Comparison of ENCODE assay signal across 19 cellular contexts in genomic region chr4:7037425-7037824, GRCh38. TPM values are rescaled to one million over a fixed set of nuclear protein-coding genes. Genes with fewer than 3 reads are reported as not detected.
DNase-seq lines count a peak whose midpoint lies in the region; ATAC-seq and TF ChIP-seq lines count a peak whose summit lies in the region.
"Had no signal": no experiment of that assay in that cellular context is flagged by ENCODE, and none has a peak within 500 bp of the region (broad histone marks: within the 10 kb centered on the region; RNA-seq: fewer than 3 reads in every experiment).

No MANE protein-coding gene starts in this region.

- H3K4me3 Mint-ChIP-seq in CD4-positive, alpha-beta T cell: no peak overlapping the region
- H3K4me3 Mint-ChIP-seq in memory B cell: no peak overlapping the region
- H3K4me3 Mint-ChIP-seq: activated naive CD8-positive, alpha-beta T cell treated with anti-CD3 and anti-CD28 coated beads, Interleukin-2, amount 50 U/mL, for 24 hours; B cell; central memory CD8-positive, alpha-beta T cell; immature natural killer cell; stimulated activated memory B cell treated with anti-CD40 and anti-IgM and Interleukin-4, amounts not matched to agents 10 μg/mL and 1 μg/mL and 100 μg/mL, for 72 hours; T-cell had no signal

- DNase-seq in CD4-positive, alpha-beta T cell: no peak
- DNase-seq in GM13977 (ENCODE audit: low spot score) (no peak), WERI-Rb-1 (no peak), memory B cell (ENCODE audit: low spot score in 2 of 2) (no peak), medulla oblongata (ENCODE audit: extremely low spot score) (no peak), activated gamma-delta T cell (lab: John Stamatoyannopoulos, UW) (no peak), NCI-H2081 (lab: John Stamatoyannopoulos, UW) (no peak)
- DNase-seq: activated naive CD8-positive, alpha-beta T cell treated with anti-CD3 and anti-CD28 coated beads, Interleukin-2, amount 50 U/mL, for 24 hours; activated T-cell treated with anti-CD3 and anti-CD28 coated beads, Interleukin-2, amount 50 U/mL, for 1 hour; immature natural killer cell; mesendoderm; NCI-H146; nucleus accumbens; T-cell; upper lobe of right lung had no signal

- H3K27me3 ChIP-seq in CD4-positive, alpha-beta T cell (ENCODE audit: control insufficient read depth, insufficient read depth, low read length): no peaks in the 10 kb centered on the region
- no peaks in the 10 kb centered on the region for H3K27me3 ChIP-seq in WERI-Rb-1 (ENCODE audit: insufficient read depth, low read depth, severe bottlenecking)
- H3K27me3 ChIP-seq: upper lobe of right lung had no signal

- no peak overlapping the region for H3K27ac Mint-ChIP-seq in CD4-positive, alpha-beta T cell
- no peak overlapping the region for H3K27ac Mint-ChIP-seq in memory B cell
- H3K27ac Mint-ChIP-seq: activated naive CD8-positive, alpha-beta T cell treated with anti-CD3 and anti-CD28 coated beads, Interleukin-2, amount 50 U/mL, for 24 hours; B cell; immature natural killer cell; stimulated activated memory B cell treated with anti-CD40 and anti-IgM and Interleukin-4, amounts not matched to agents 10 μg/mL and 1 μg/mL and 100 μg/mL, for 72 hours had no signal

- in situ Hi-C loops in GM13977 (cut with MboI; ENCODE audit: low pct_unique_long_range_greater_than_20kb, low sequenced_read_pairs, unreplicated experiment): no loop called here

- CTCF ChIA-PET in CD4-positive, alpha-beta T cell (lab: Charles Lee): interaction anchor here (1.1 to 1.2 kb wide), 2 partner anchors 51 to 363 kb away, joined by 3 to 4 read pairs; no protein-coding TSS in a partner anchor

- POLR2A ChIA-PET in CD4-positive, alpha-beta T cell (lab: Charles Lee): no interaction called here

- ATAC-seq in CD4-positive, alpha-beta T cell (ENCODE audit: poor library complexity): peak; percentile 69
- ATAC-seq in memory B cell (ENCODE audit: low read depth) (peak; percentile 65), GM18517 (IDR thresholded peaks at IDR 0.05; ENCODE audit: unreplicated experiment) (no peak)
- ATAC-seq: activated naive CD8-positive, alpha-beta T cell treated with anti-CD3 and anti-CD28 coated beads, Interleukin-2, amount 50 U/mL, for 24 hours; stimulated activated memory B cell treated with anti-CD40 and anti-IgM and Interleukin-4, amounts not matched to agents 10 μg/mL and 1 μg/mL and 100 μg/mL, for 72 hours; upper lobe of right lung had no signal

- H3K27ac ChIP-seq in CD4-positive, alpha-beta T cell (ENCODE audit: low read depth, low read length): no peak overlapping the region
- no peak overlapping the region for H3K27ac ChIP-seq in WERI-Rb-1
- H3K27ac ChIP-seq: upper lobe of right lung had no signal

- H3K9me3 Mint-ChIP-seq in CD4-positive, alpha-beta T cell: no peaks in the 10 kb centered on the region
- H3K9me3 Mint-ChIP-seq in memory B cell: no peaks in the 10 kb centered on the region
- H3K9me3 Mint-ChIP-seq: activated naive CD8-positive, alpha-beta T cell treated with anti-CD3 and anti-CD28 coated beads, Interleukin-2, amount 50 U/mL, for 24 hours; central memory CD8-positive, alpha-beta T cell; immature natural killer cell; stimulated activated memory B cell treated with anti-CD40 and anti-IgM and Interleukin-4, amounts not matched to agents 10 μg/mL and 1 μg/mL and 100 μg/mL, for 72 hours; T-cell had no signal

- H3K27me3 Mint-ChIP-seq in CD4-positive, alpha-beta T cell: no peaks in the 10 kb centered on the region
- no peaks in the 10 kb centered on the region for H3K27me3 Mint-ChIP-seq in memory B cell
- H3K27me3 Mint-ChIP-seq: B cell; central memory CD8-positive, alpha-beta T cell; stimulated activated memory B cell treated with anti-CD40 and anti-IgM and Interleukin-4, amounts not matched to agents 10 μg/mL and 1 μg/mL and 100 μg/mL, for 72 hours; T-cell had no signal

- TF ChIP-seq CTCF in CD4-positive, alpha-beta T cell (IDR thresholded peaks at IDR 0.05): peak; percentile 18
- peak; percentile 4 for TF ChIP-seq CTCF in GM13977 (IDR thresholded peaks at IDR 0.05; ENCODE audit: extremely low read depth, insufficient read depth, missing control alignments)
- peak; percentile 24; the same call in 1 of the 2 replicates for TF ChIP-seq CTCF in WERI-Rb-1 (IDR thresholded peaks at IDR 0.05; ENCODE audit: low read depth, low read length)

- H3K36me3 ChIP-seq in WERI-Rb-1: peaks cover 3% of the 10 kb centered on the region; the same call in 1 of the 2 replicates

- H3K4me3 ChIP-seq in WERI-Rb-1 (ENCODE audit: low read depth, low read length): no peak overlapping the region
- H3K4me3 ChIP-seq: upper lobe of right lung had no signal

- no peaks in the 10 kb centered on the region for H3K9me3 ChIP-seq in CD4-positive, alpha-beta T cell (ENCODE audit: control insufficient read depth, low read length)
- H3K9me3 ChIP-seq in WERI-Rb-1 (ENCODE audit: severe bottlenecking): no peaks in the 10 kb centered on the region
- H3K9me3 ChIP-seq: upper lobe of right lung had no signal

- H3K4me1 Mint-ChIP-seq in CD4-positive, alpha-beta T cell (ENCODE audit: low read depth): peaks cover 22% of the 10 kb centered on the region
- peaks cover 11% of the 10 kb centered on the region for H3K4me1 Mint-ChIP-seq in memory B cell

- intact Hi-C loops in CD4-positive, alpha-beta T cell (cut with DNase I, micrococcal nuclease): no loop called here

- H3K36me3 Mint-ChIP-seq in CD4-positive, alpha-beta T cell (ENCODE audit: low read depth): peaks cover 5% of the 10 kb centered on the region
- no peaks in the 10 kb centered on the region for H3K36me3 Mint-ChIP-seq in memory B cell
- H3K36me3 Mint-ChIP-seq: stimulated activated memory B cell treated with anti-CD40 and anti-IgM and Interleukin-4, amounts not matched to agents 10 μg/mL and 1 μg/mL and 100 μg/mL, for 72 hours had no signal

RNA-seq across cellular contexts. Expression of gene TADA2B, which starts 5.7 kb away (rescaled TPM):
- 10 to 100 TPM; 41.5 to 44.6 TPM for total RNA-seq in CD4-positive, alpha-beta T cell

RNA-seq across cellular contexts. Expression of gene GRPEL1, which starts 30.4 kb away (rescaled TPM):
- 10 to 100 TPM; 55.6 to 58.6 TPM for total RNA-seq in CD4-positive, alpha-beta T cell
